Comparison of ENCODE assay signal across 11 cellular contexts in genomic region chr12:93244514-93245077, GRCh38.
DNase-seq lines count a peak whose midpoint lies in the region; ATAC-seq and TF ChIP-seq lines count a peak whose summit lies in the region.
"Had no signal": no experiment of that assay in that cellular context is flagged by ENCODE, and none has a peak within 500 bp of the region (broad histone marks: within the 10 kb centered on the region; RNA-seq: fewer than 3 reads in every experiment).

No MANE protein-coding gene starts in this region.

- 80 to 94% methylated on average over 4 of the region's 4 CpGs for WGBS in heart right ventricle, 2 donors
- 58 to 78% methylated on average over 4 of the region's 4 CpGs for WGBS in upper lobe of left lung, 2 donors

- no peaks in the 10 kb centered on the region for H3K79me2 ChIP-seq in OCI-LY3 (ENCODE audit: low read length)

- no peak for DNase-seq in cardiac muscle cell (ENCODE audit: low read depth in 1 of 2, low spot score in 1 of 2)
- DNase-seq in heart right ventricle: no peak
- no peak for DNase-seq in lower lobe of right lung
- DNase-seq in upper lobe of left lung: no peak
- DNase-seq in posterior cingulate gyrus: no peak
- no peak for DNase-seq in HuH-7 (ENCODE audit: low spot score)
- DNase-seq in COLO829 (ENCODE audit: low spot score): no peak
- DNase-seq: NCI-H2227 treated with DMSO at 0.1 percent for 48 hours had no signal

- H3K4me1 ChIP-seq in cardiac muscle cell (ENCODE audit: low read depth) (peaks cover 35% of the 10 kb centered on the region), heart right ventricle (peaks cover 0 to 52% (median 19%) of the 10 kb centered on the region in 9 donors), OCI-LY3 (ENCODE audit: low read length) (peaks cover 41% of the 10 kb centered on the region), lower lobe of right lung (peaks cover 27% of the 10 kb centered on the region), upper lobe of left lung (peaks cover 7 to 17% (median 10%) of the 10 kb centered on the region in 4 donors)

- TF ChIP-seq EP300 in upper lobe of left lung (IDR thresholded peaks at IDR 0.05): no peak

- ATAC-seq in heart right ventricle (no peak), lower lobe of right lung (peak; percentile 26 to 37), upper lobe of left lung (ENCODE audit: low FRiP score in 2 of 2) (peak in 1 of 2 donors; percentile 40)
- ATAC-seq: HCT116 had no signal

- H4K20me1 ChIP-seq in OCI-LY3 (ENCODE audit: insufficient read depth, low read length): no peaks in the 10 kb centered on the region

- TF ChIP-seq CTCF in cardiac muscle cell (IDR thresholded peaks at IDR 0.05; ENCODE audit: low read depth, low read length) (no peak), heart right ventricle (IDR thresholded peaks at IDR 0.05) (no peak), OCI-LY3 (IDR thresholded peaks at IDR 0.05; ENCODE audit: low read depth, low read length) (no peak), lower lobe of right lung (IDR thresholded peaks at IDR 0.05) (no peak), upper lobe of left lung (IDR thresholded peaks at IDR 0.05) (no peak)

- H3K36me3 ChIP-seq in cardiac muscle cell (no peaks in the 10 kb centered on the region), heart right ventricle (no peaks in the 10 kb centered on the region), OCI-LY3 (replicated peaks; ENCODE audit: low read depth, low read length) (peaks cover 9% of the 10 kb centered on the region), lower lobe of right lung (no peaks in the 10 kb centered on the region), upper lobe of left lung (no peaks in the 10 kb centered on the region)

- H3K27me3 ChIP-seq in cardiac muscle cell (no peaks in the 10 kb centered on the region), heart right ventricle (no peaks in the 10 kb centered on the region), OCI-LY3 (ENCODE audit: low read depth, low read length) (no peaks in the 10 kb centered on the region), lower lobe of right lung (ENCODE audit: low read depth) (no peaks in the 10 kb centered on the region), upper lobe of left lung (no peaks in the 10 kb centered on the region)

- H3K4me3 ChIP-seq in cardiac muscle cell: no peak overlapping the region
- peak overlapping the region in 1 of 10 donors; percentile 4 for H3K4me3 ChIP-seq in heart right ventricle
- peak overlapping the region; percentile 12; the same call in 1 of the 2 replicates for H3K4me3 ChIP-seq in OCI-LY3 (ENCODE audit: low read length)
- H3K4me3 ChIP-seq in lower lobe of right lung: no peak overlapping the region
- H3K4me3 ChIP-seq in upper lobe of left lung: peak overlapping the region in 1 of 4 donors; percentile 7
- H3K4me3 ChIP-seq: lung had no signal

- H3K27ac ChIP-seq in cardiac muscle cell (peak overlapping the region; percentile 67), heart right ventricle (peak overlapping the region in 4 of 10 donors; percentile 11 to 82 (median 18)), OCI-LY3 (ENCODE audit: low read length) (peak overlapping the region; percentile 16; the same call in 1 of the 2 replicates), lower lobe of right lung (peak overlapping the region; percentile 58), upper lobe of left lung (peak overlapping the region; percentile 44 to 82 (median 66))

- peak overlapping the region; percentile 45 for H3K4me2 ChIP-seq in OCI-LY3 (ENCODE audit: low read length)

- no peak overlapping the region for H3K9ac ChIP-seq in OCI-LY3 (ENCODE audit: low read length)

- no peak overlapping the region for H2AFZ ChIP-seq in OCI-LY3 (ENCODE audit: low read depth, low read length)

- intact Hi-C loops in heart right ventricle (cut with DNase I) (loop anchor here in 1 of 10 donors (5.0 kb wide), 1 partner anchor 53 kb away; no protein-coding TSS in a partner anchor), lower lobe of right lung (cut with DNase I) (no loop called here), posterior cingulate gyrus (cut with DNase I) (no loop called here)

- H3K9me3 ChIP-seq in cardiac muscle cell (ENCODE audit: low read depth) (no peaks in the 10 kb centered on the region), heart right ventricle (peaks cover 0 to 5% (median 0%) of the 10 kb centered on the region in 11 donors), OCI-LY3 (ENCODE audit: insufficient read depth, low read length) (no peaks in the 10 kb centered on the region), lower lobe of right lung (no peaks in the 10 kb centered on the region), upper lobe of left lung (peaks cover 0 to 2% (median under 1%) of the 10 kb centered on the region in 4 donors)

- no peak for TF ChIP-seq POLR2A in upper lobe of left lung (IDR thresholded peaks at IDR 0.05)

Comparison
In these comparisons a context has a peak if more than half of its experiments do, and no peak if none do; other contexts are left out.
1. ATAC-seq: peak in lower lobe of right lung (2 of 2); none in heart right ventricle (0 of 8).